18 cellular contexts compared by ENCODE assay signal in genomic region chr6:17941318-17941717, GRCh38. TPM values are rescaled to one million over a fixed set of nuclear protein-coding genes. Genes with fewer than 3 reads are reported as not detected.
DNase-seq lines count a peak whose midpoint lies in the region; ATAC-seq, FAIRE-seq and TF ChIP-seq lines count a peak whose summit lies in the region.
"Had no signal": no experiment of that assay in that cellular context is flagged by ENCODE, and none has a peak within 500 bp of the region (broad histone marks: within the 10 kb centered on the region; RNA-seq: fewer than 3 reads in every experiment).

No MANE protein-coding gene starts in this region.

- no peak for ATAC-seq in HepG2
- no peak for ATAC-seq in right lobe of liver
- ATAC-seq in GM21717 (IDR thresholded peaks at IDR 0.05; ENCODE audit: unreplicated experiment): no peak
- ATAC-seq in Right ventricle myocardium inferior: no peak
- ATAC-seq: GM12878 had no signal

- no peaks in the 10 kb centered on the region for H4K20me1 ChIP-seq in HepG2 (ENCODE audit: insufficient read depth, low read length)

- peaks cover 21% of the 10 kb centered on the region for H3K4me1 Mint-ChIP-seq in glutamatergic neuron (ENCODE audit: low read depth, unreplicated experiment)
- H3K4me1 Mint-ChIP-seq: CD4-positive, alpha-beta memory T cell had no signal

- H3K4me2 ChIP-seq in HepG2 (ENCODE audit: low read depth, low read length): no peak overlapping the region

- in situ Hi-C loops in HepG2 (cut with HindIII; ENCODE audit: extremely low pct_ligation_motif_present, low pct_unique_long_range_greater_than_20kb): no loop called here

- H2AFZ ChIP-seq in HepG2 (ENCODE audit: low read length): no peak overlapping the region

- H3K9ac ChIP-seq in HepG2 (ENCODE audit: insufficient read depth, low read depth, low read length) (no peak overlapping the region), SK-N-MC (ENCODE audit: insufficient read length) (no peak overlapping the region)

- no peaks in the 10 kb centered on the region for H3K36me3 Mint-ChIP-seq in glutamatergic neuron (ENCODE audit: unreplicated experiment)
- H3K36me3 Mint-ChIP-seq: CD4-positive, alpha-beta memory T cell had no signal

- POLR2A ChIA-PET in HepG2 (lab: Yijun Ruan, JAX): no interaction called here

- no peaks in the 10 kb centered on the region for H3K36me3 ChIP-seq in HepG2 (replicated peaks in 1 of 2; ENCODE audit: control insufficient read depth in 1 of 2, insufficient read depth in 2 of 2, low read length in 2 of 2)
- no peaks in the 10 kb centered on the region for H3K36me3 ChIP-seq in right lobe of liver
- H3K36me3 ChIP-seq in SK-N-MC (ENCODE audit: insufficient read depth, low read length): no peaks in the 10 kb centered on the region
- H3K36me3 ChIP-seq: HAP-1 had no signal

- WGBS in HepG2 (ENCODE audit: low lambda C conversion rate): 95% methylated on average over 4 of the region's 4 CpGs
- WGBS in right lobe of liver (ENCODE audit: insufficient coverage, low coverage, low lambda C conversion rate, missing lambda C conversion rate): 96% methylated on average over 3 of the region's 4 CpGs

- H3K4me1 ChIP-seq in HepG2 (ENCODE audit: insufficient read depth, low read length) (no peaks in the 10 kb centered on the region), right lobe of liver (no peaks in the 10 kb centered on the region)
- H3K4me1 ChIP-seq: HAP-1 had no signal

- TF ChIP-seq CTCF in HepG2 (CRISPR knock-in tag; IDR thresholded peaks at IDR 0.05) (no peak), right lobe of liver (IDR thresholded peaks at IDR 0.05) (no peak), glutamatergic neuron (IDR thresholded peaks at IDR 0.05; ENCODE audit: partially characterized antibody, unreplicated experiment) (no peak)

- FAIRE-seq in HepG2 (lab: Jason Lieb, UNC): peak; percentile 4
- FAIRE-seq: GM12878, GM19239, H54 had no signal

- peak overlapping the region; percentile 40 for H3K4me3 Mint-ChIP-seq in glutamatergic neuron (ENCODE audit: unreplicated experiment)
- H3K4me3 Mint-ChIP-seq: CD4-positive, alpha-beta memory T cell had no signal

- peak overlapping the region; percentile 44 for H3K27ac Mint-ChIP-seq in glutamatergic neuron (ENCODE audit: unreplicated experiment)
- H3K27ac Mint-ChIP-seq: CD4-positive, alpha-beta memory T cell had no signal

- H3K4me3 ChIP-seq in HepG2 (replicated peaks in 1 of 3; ENCODE audit: insufficient read depth in 1 of 3, low read depth in 2 of 3, low read length in 3 of 3): no peak overlapping the region
- no peak overlapping the region for H3K4me3 ChIP-seq in right lobe of liver
- no peak overlapping the region for H3K4me3 ChIP-seq in SK-N-MC
- H3K4me3 ChIP-seq: GM12878, HAP-1 had no signal

- CTCF ChIA-PET in HepG2 (lab: Yijun Ruan, JAX; ENCODE audit: low intra/inter-chr PET ratio, low total read pairs): no interaction called here

- H3K9me3 ChIP-seq in HepG2 (ENCODE audit: low read length) (no peaks in the 10 kb centered on the region), right lobe of liver (no peaks in the 10 kb centered on the region), SK-N-MC (ENCODE audit: low read depth, low read length) (no peaks in the 10 kb centered on the region)
- H3K9me3 ChIP-seq: HAP-1 had no signal

- TF ChIP-seq EP300 in HepG2 (IDR thresholded peaks at IDR 0.05; ENCODE audit: low read depth in 2 of 2, low read length in 2 of 2) (no peak), HepG2 (CRISPR knock-in tag; IDR thresholded peaks at IDR 0.05; ENCODE audit: borderline replicate concordance) (no peak)

- H3K27me3 ChIP-seq in HepG2 (ENCODE audit: control insufficient read depth in 1 of 2, insufficient read depth in 2 of 2, low read length in 2 of 2): no peaks in the 10 kb centered on the region
- no peaks in the 10 kb centered on the region for H3K27me3 ChIP-seq in right lobe of liver

- peaks cover under 1% of the 10 kb centered on the region for H3K79me2 ChIP-seq in HepG2 (ENCODE audit: insufficient read depth, low read length)

- TF ChIP-seq RAD21 in HepG2 (CRISPR knock-in tag; IDR thresholded peaks at IDR 0.05): no peak

- H3K9me3 Mint-ChIP-seq in glutamatergic neuron (ENCODE audit: unreplicated experiment): peaks cover 2% of the 10 kb centered on the region

- TF ChIP-seq POLR2A in HepG2 (IDR thresholded peaks at IDR 0.05; ENCODE audit: insufficient read depth in 1 of 2, low read depth in 2 of 2, low read length in 2 of 2): no peak
- no peak for TF ChIP-seq POLR2A in right lobe of liver (IDR thresholded peaks at IDR 0.05)

- intact Hi-C loops in HepG2 (cut with micrococcal nuclease; ENCODE audit: unreplicated experiment): no loop called here
- intact Hi-C loops in right lobe of liver (cut with DNase I): no loop called here
- intact Hi-C loops in Right ventricle myocardium inferior (cut with DNase I): no loop called here

- H3K27ac ChIP-seq in HepG2 (ENCODE audit: extremely low read length, insufficient read depth, low read length): no peak overlapping the region
- H3K27ac ChIP-seq in right lobe of liver: no peak overlapping the region
- 0 out of 2 replicates have a peak overlapping the region, but pooled peaks have one; percentile 25 for H3K27ac ChIP-seq in SK-N-MC

- no TSS peak for BruUV-seq in HepG2 (replicated peaks; lab: Mats Ljungman, UMichigan)

- DNase-seq in HepG2 (ENCODE audit: low spot score) (no peak), right lobe of liver (no peak), SK-N-MC (ENCODE audit: low read depth, low spot score) (no peak), glutamatergic neuron (no peak), Right ventricle myocardium inferior (ENCODE audit: missing footprints) (no peak)
- DNase-seq: C1 segment of cervical spinal cord; Calu3; CD4-positive, alpha-beta memory T cell; COR-L47; DMS79; EL; GDM1; GOT3 had no signal

- peaks cover 2% of the 10 kb centered on the region for H3K27me3 Mint-ChIP-seq in glutamatergic neuron (ENCODE audit: unreplicated experiment)

TF ChIP-seq in HepG2, 621 proteins besides CTCF, POLR2A, EP300 and RAD21:
- TF ChIP-seq ATF2 (CRISPR knock-in tag; IDR thresholded peaks at IDR 0.05): no peak
- peak; percentile 78 for TF ChIP-seq ATF7 (IDR thresholded peaks at IDR 0.05)
- no peak for TF ChIP-seq ATF7 (CRISPR knock-in tag; IDR thresholded peaks at IDR 0.05)

RNA-seq across cellular contexts. Expression of gene KIF13A, which starts 46.1 kb away (rescaled TPM):
- total RNA-seq in HepG2 (2016; rRNA removed; fragmentation: Illumina TruSeq; extraction: Trizol) (37.2 and 48.3 TPM in 2 replicates), right lobe of liver (10 to 100 TPM; 17.7 to 19.4 (median 18.4) TPM), glutamatergic neuron (ENCODE audit: unreplicated experiment) (26.7 TPM), Right ventricle myocardium inferior (57.3 TPM)
- 12.1 and 13.7 TPM in 2 replicates for total RNA-seq in HepG2 (2016; cell fraction: cytosol; rRNA removed; fragmentation: Illumina TruSeq; extraction: Trizol; ENCODE audit: low read depth)
- 35.4 and 47.0 TPM in 2 replicates for total RNA-seq in HepG2 (2016; cell fraction: insoluble cytoplasmic fraction; rRNA removed; fragmentation: Illumina TruSeq; extraction: Trizol)
- total RNA-seq in HepG2 (2016; cell fraction: membrane; rRNA removed; fragmentation: Illumina TruSeq; extraction: Trizol): 23.2 and 29.0 TPM in 2 replicates
- 37.1 and 42.5 TPM in 2 replicates for total RNA-seq in HepG2 (2016; cell fraction: nucleus; rRNA removed; fragmentation: Illumina TruSeq; extraction: Trizol)
- polyA plus RNA-seq in HepG2 (2011; rRNA removed): 19.5 and 21.1 TPM in 2 replicates
- polyA plus RNA-seq in HepG2 (2011; cell fraction: cytosol; rRNA removed): 14.7 and 19.5 TPM in 2 replicates
- polyA plus RNA-seq in HepG2 (2011; cell fraction: nucleus; rRNA removed): 16.8 and 17.7 TPM in 2 replicates
- 17.5 and 22.9 TPM in 2 replicates for polyA plus RNA-seq in HepG2 (2012)
- 12.4 and 13.8 TPM in 2 replicates for polyA plus RNA-seq in HepG2 (2016; cell fraction: cytosol; fragmentation: Illumina TruSeq; extraction: Trizol; ENCODE audit: low read depth)
- 33.5 and 35.2 TPM in 2 replicates for polyA plus RNA-seq in HepG2 (2016; cell fraction: insoluble cytoplasmic fraction; fragmentation: Illumina TruSeq; extraction: Trizol; ENCODE audit: low read depth)
- 17.4 and 21.2 TPM in 2 replicates for polyA plus RNA-seq in HepG2 (2016; cell fraction: membrane; fragmentation: Illumina TruSeq; extraction: Trizol; ENCODE audit: low read depth)
- 32.6 and 33.2 TPM in 2 replicates for polyA plus RNA-seq in HepG2 (2016; cell fraction: nucleus; fragmentation: Illumina TruSeq; extraction: Trizol; ENCODE audit: insufficient read depth, low read depth)
- 22.0 and 49.6 TPM in 2 replicates for polyA minus RNA-seq in HepG2 (2011; rRNA and poly(A)+ RNA removed; ENCODE audit: low replicate concordance)
- 22.4 TPM in 2 replicates for polyA minus RNA-seq in HepG2 (2011; cell fraction: cytosol; rRNA and poly(A)+ RNA removed)
- 55.1 and 57.9 TPM in 2 replicates for polyA minus RNA-seq in HepG2 (2011; cell fraction: nucleus; rRNA and poly(A)+ RNA removed)
